ENCODE assay signal across 3 cellular contexts in genomic region chr16:51682905-51683304, GRCh38.
TF ChIP-seq lines count a peak whose summit lies in the region.

No MANE protein-coding gene starts in this region.

TF ChIP-seq in GM23338, 12 proteins besides CTCF, POLR2A, EP300 and RAD21:
- TF ChIP-seq STAT1 (IDR thresholded peaks at IDR 0.05; ENCODE audit: unreplicated experiment), result no peak
- TF ChIP-seq JUNB (IDR thresholded peaks at IDR 0.05; ENCODE audit: unreplicated experiment), result no peak
- TF ChIP-seq ZNF462 (CRISPR knock-in tag; IDR thresholded peaks at IDR 0.05), result 0 out of 2 replicates have a peak, but pooled peaks have one; percentile 3

TF ChIP-seq in H1, 55 proteins besides CTCF, POLR2A, EP300 and RAD21:
- TF ChIP-seq RNF2 (IDR thresholded peaks at IDR 0.05; ENCODE audit: borderline replicate concordance, low read depth, low read length, missing control alignments, poor library complexity, severe bottlenecking) (no peak), HDAC6 (IDR thresholded peaks at IDR 0.05; ENCODE audit: low read depth, low read length) (no peak), MAX (IDR thresholded peaks at IDR 0.05) (peak; percentile 55)

TF ChIP-seq in SK-N-SH treated with all-trans-retinoic acid at 6 μM for 48 hours, 23 proteins besides CTCF, POLR2A, EP300 and RAD21:
- TF ChIP-seq GLIS3 (CRISPR knock-in tag; IDR thresholded peaks at IDR 0.05), result no peak
- no peak for TF ChIP-seq RARB (CRISPR knock-in tag; IDR thresholded peaks at IDR 0.05)
- TF ChIP-seq ISL1 (CRISPR knock-in tag; IDR thresholded peaks at IDR 0.05), result no peak
- TF ChIP-seq POU6F1 (CRISPR knock-in tag; IDR thresholded peaks at IDR 0.05; ENCODE audit: borderline replicate concordance, low read depth), result no peak
- TF ChIP-seq PPARA (CRISPR knock-in tag; IDR thresholded peaks at IDR 0.05; ENCODE audit: borderline replicate concordance), result no peak
- no peak for TF ChIP-seq CSRNP3 (CRISPR knock-in tag; IDR thresholded peaks at IDR 0.05)
- no peak for TF ChIP-seq TOX (CRISPR knock-in tag; IDR thresholded peaks at IDR 0.05; ENCODE audit: borderline replicate concordance)
- TF ChIP-seq TSHZ2 (CRISPR knock-in tag; IDR thresholded peaks at IDR 0.05), result no peak
- no peak for TF ChIP-seq CSDC2 (CRISPR knock-in tag; IDR thresholded peaks at IDR 0.05)
- TF ChIP-seq ZNF8 (CRISPR knock-in tag; IDR thresholded peaks at IDR 0.05), result no peak
- TF ChIP-seq ZNF565 (CRISPR knock-in tag; conservative IDR thresholded peaks at IDR 0.05; ENCODE audit: low read depth), result no peak
- TF ChIP-seq ZC3H10 (CRISPR knock-in tag; IDR thresholded peaks at IDR 0.05), result no peak
- no peak for TF ChIP-seq TCF4 (CRISPR knock-in tag; IDR thresholded peaks at IDR 0.05; ENCODE audit: borderline replicate concordance)
- TF ChIP-seq ZFP30 (CRISPR knock-in tag; IDR thresholded peaks at IDR 0.05), result no peak
- no peak for TF ChIP-seq PATZ1 (CRISPR knock-in tag; IDR thresholded peaks at IDR 0.05; ENCODE audit: borderline replicate concordance)
- TF ChIP-seq ZFP3 (CRISPR knock-in tag; IDR thresholded peaks at IDR 0.05), result no peak
